Comparison of ENCODE assay signal across 25 cellular contexts in genomic region chr10:73233883-73234282, GRCh38.
"Had no signal": no experiment of that assay in that cellular context is flagged by ENCODE, and none has a peak within 500 bp of the region (broad histone marks: within the 10 kb centered on the region; RNA-seq: fewer than 3 reads in every experiment).

No MANE protein-coding gene starts in this region.

- H3K4me3 Mint-ChIP-seq: activated CD4-positive, alpha-beta memory T cell treated with anti-CD3 and anti-CD28 coated beads for 36 hours; activated CD4-positive, alpha-beta T cell treated with anti-CD3 and anti-CD28 coated beads, Interleukin-2, amount 10 ng/mL, durations not matched to agents 7 days and 5 days; activated T-cell treated with anti-CD3 and anti-CD28 coated beads, Interleukin-2, amount 50 U/mL, for 72 hours; central memory CD8-positive, alpha-beta T cell; T-helper 17 cell; WTC11 had no signal

- H3K27ac ChIP-seq: breast epithelium, KMS-11, Peyer's patch, RWPE1 had no signal

- H3K27me3 Mint-ChIP-seq: activated CD4-positive, alpha-beta memory T cell treated with anti-CD3 and anti-CD28 coated beads for 36 hours; activated CD4-positive, alpha-beta T cell treated with anti-CD3 and anti-CD28 coated beads, Interleukin-2, amount 10 ng/mL, durations not matched to agents 7 days and 5 days; central memory CD8-positive, alpha-beta T cell; T-helper 17 cell had no signal

- H3K27me3 ChIP-seq: breast epithelium, Peyer's patch had no signal

- H3K4me3 ChIP-seq: breast epithelium, Peyer's patch had no signal

- DNase-seq: activated CD4-positive, alpha-beta memory T cell treated with anti-CD3 and anti-CD28 coated beads for 36 hours; activated CD4-positive, alpha-beta T cell treated with anti-CD3 and anti-CD28 coated beads, Interleukin-2, amount 10 ng/mL, durations not matched to agents 7 days and 5 days; activated CD4-positive, CD25-positive, alpha-beta regulatory T cell treated with anti-CD3 and anti-CD28 coated beads, Interleukin-2, amount 50 U/mL, for 72 hours; activated CD8-positive, alpha-beta memory T cell treated with anti-CD3 and anti-CD28 coated beads for 24 hours; activated gamma-delta T cell treated with Interleukin-2 at 50 U/mL for 16 hours; activated naive CD4-positive, alpha-beta T cell treated with anti-CD3 and anti-CD28 coated beads, Interleukin-2, amount 50 U/mL, for 16 hours; activated T-cell treated with anti-CD3 and anti-CD28 coated beads, Interleukin-2, amount 50 U/mL, for 72 hours; aorta; NCI-H1092; NCI-H1436; NCI-H1694 treated with DMSO at 0.1 percent for 48 hours; NCI-H2029 treated with DMSO at 0.1 percent for 48 hours; NCI-H510A treated with DMSO at 0.1 percent for 48 hours; NCI-H69; NK-92 treated with Interleukin-12 subunit alpha and Interleukin-12 subunit beta, amount 100 ng/mL, for 24 hours; Peyer's patch; SHP77 treated with DMSO at 0.1 percent for 48 hours; T-helper 17 cell; T-helper 9 cell had no signal

- H3K27ac Mint-ChIP-seq: activated CD4-positive, alpha-beta memory T cell treated with anti-CD3 and anti-CD28 coated beads for 36 hours; activated CD4-positive, alpha-beta T cell treated with anti-CD3 and anti-CD28 coated beads, Interleukin-2, amount 10 ng/mL, durations not matched to agents 7 days and 5 days; activated T-cell treated with anti-CD3 and anti-CD28 coated beads, Interleukin-2, amount 50 U/mL, for 72 hours; activated T-helper 2 cell treated with anti-CD3 and anti-CD28 coated beads, Interferon-gamma antibody, Interleukin-2, Interleukin-4, amounts not matched to agents 10 μg/mL and 5 μg/mL and 100 μg/mL, durations not matched to agents 14 hours and 24 hours and 36 hours; T-helper 17 cell; WTC11 had no signal

- H3K9me3 Mint-ChIP-seq: activated CD4-positive, alpha-beta memory T cell treated with anti-CD3 and anti-CD28 coated beads for 36 hours; activated CD4-positive, alpha-beta T cell treated with anti-CD3 and anti-CD28 coated beads, Interleukin-2, amount 10 ng/mL, durations not matched to agents 7 days and 5 days; activated T-cell treated with anti-CD3 and anti-CD28 coated beads, Interleukin-2, amount 50 U/mL, for 72 hours; activated T-helper 2 cell treated with anti-CD3 and anti-CD28 coated beads, Interferon-gamma antibody, Interleukin-2, Interleukin-4, amounts not matched to agents 10 μg/mL and 5 μg/mL and 100 μg/mL, durations not matched to agents 14 hours and 24 hours and 36 hours; central memory CD8-positive, alpha-beta T cell; WTC11 had no signal

- H3K4me1 ChIP-seq: breast epithelium, Peyer's patch had no signal

- H3K9me3 ChIP-seq: breast epithelium, Peyer's patch had no signal

- H3K4me2 ChIP-seq: KMS-11 had no signal

- H3K9ac ChIP-seq: KMS-11 had no signal

- H3K4me1 Mint-ChIP-seq: activated CD4-positive, alpha-beta T cell treated with anti-CD3 and anti-CD28 coated beads, Interleukin-2, amount 10 ng/mL, durations not matched to agents 7 days and 5 days; central memory CD8-positive, alpha-beta T cell; WTC11 had no signal

- H3K36me3 ChIP-seq: breast epithelium had no signal

- ATAC-seq: activated T-cell treated with anti-CD3 and anti-CD28 coated beads, Interleukin-2, amount 50 U/mL, for 72 hours; T-helper 17 cell; WTC11 had no signal
